Comparison of ENCODE assay signal across 9 cellular contexts in genomic region chr6:88577461-88577860, GRCh38.
"Had no signal": no experiment of that assay in that cellular context is flagged by ENCODE, and none has a peak within 500 bp of the region (broad histone marks: within the 10 kb centered on the region; RNA-seq: fewer than 3 reads in every experiment).

No MANE protein-coding gene starts in this region.

- H3K9me3 ChIP-seq: HAP-1 had no signal

- DNase-seq: GM23248, GOT3, H7, H9, HCEC 1CT, HFFc6 had no signal

- H3K4me3 ChIP-seq: GM23248, GM23338, HAP-1 had no signal

- ATAC-seq: GM23338, HCT116 had no signal

- H3K4me1 ChIP-seq: HAP-1 had no signal

- H3K36me3 ChIP-seq: HAP-1 had no signal
